In the genomic region with DNA sequence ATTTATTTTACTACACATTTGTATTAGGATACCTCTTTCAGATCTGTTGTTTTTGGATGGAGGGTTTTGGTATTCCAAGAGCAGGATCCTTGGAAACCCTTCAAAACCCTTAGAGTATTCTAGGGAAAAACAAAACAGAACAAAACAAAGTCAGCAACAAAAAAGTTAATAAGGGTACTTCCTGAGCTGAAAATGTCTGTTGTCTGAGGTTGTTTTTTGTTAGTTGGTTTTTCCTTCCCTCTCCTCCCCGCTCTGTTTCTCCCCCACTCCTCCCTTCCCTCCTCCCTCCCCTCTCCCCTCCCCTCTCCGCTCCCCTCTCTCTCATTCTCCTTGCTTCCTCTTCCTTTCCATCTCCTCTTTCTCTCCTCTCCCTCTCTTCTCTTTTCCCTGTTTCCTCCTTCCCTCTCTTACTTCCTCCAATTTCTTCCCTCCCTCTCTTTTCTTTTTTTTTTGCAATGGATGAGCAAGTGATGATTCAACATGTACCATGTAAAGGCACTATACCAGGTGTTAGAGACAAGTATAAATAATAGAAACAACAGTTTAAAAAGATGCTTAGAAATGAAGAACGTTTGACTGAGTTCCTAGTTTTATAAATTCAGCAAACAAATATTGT, we compare ENCODE assay signal across 11 cellular contexts.
"Had no signal": no experiment of that assay in that cellular context is flagged by ENCODE, and none has a peak within 500 bp of the region (broad histone marks: within the 10 kb centered on the region; RNA-seq: fewer than 3 reads in every experiment).

No MANE protein-coding gene starts in this region.

- H3K27me3 ChIP-seq: hepatocyte, neural progenitor cell, sigmoid colon, spleen had no signal

- H3K27me3 Mint-ChIP-seq: activated CD8-positive, alpha-beta T cell treated with anti-CD3 and anti-CD28 coated beads for 36 hours; activated naive CD8-positive, alpha-beta T cell treated with anti-CD3 and anti-CD28 coated beads, Interleukin-2, amount 10 ng/mL, durations not matched to agents 7 days and 5 days; brain had no signal

- H3K4me1 Mint-ChIP-seq: activated naive CD8-positive, alpha-beta T cell treated with anti-CD3 and anti-CD28 coated beads, Interleukin-2, amount 10 ng/mL, durations not matched to agents 7 days and 5 days; neural progenitor cell had no signal

- H3K36me3 ChIP-seq: neural progenitor cell, sigmoid colon, spleen had no signal

- H3K9me3 Mint-ChIP-seq: activated CD8-positive, alpha-beta T cell treated with anti-CD3 and anti-CD28 coated beads for 36 hours; activated naive CD8-positive, alpha-beta T cell treated with anti-CD3 and anti-CD28 coated beads, Interleukin-2, amount 10 ng/mL, durations not matched to agents 7 days and 5 days; T-helper 1 cell treated with Interleukin-12 subunit alpha and Interleukin-12 subunit beta and Interleukin-4 antibody, amounts not matched to agents 30 μg/mL and 1 μg/mL, for 36 hours had no signal

- DNase-seq: activated CD4-positive, alpha-beta T cell treated with anti-CD3 and anti-CD28 coated beads for 48 hours; activated CD8-positive, alpha-beta T cell treated with anti-CD3 and anti-CD28 coated beads for 36 hours; activated naive CD8-positive, alpha-beta T cell treated with anti-CD3 and anti-CD28 coated beads, Interleukin-2, amount 10 ng/mL, durations not matched to agents 7 days and 5 days; activated T-cell treated with anti-CD3 and anti-CD28 coated beads, Interleukin-2, amount 50 U/mL, for 48 hours; sigmoid colon; spleen had no signal

- H3K4me3 ChIP-seq: hepatocyte, neural progenitor cell, sigmoid colon, spleen had no signal

- H3K4me1 ChIP-seq: neural progenitor cell, sigmoid colon had no signal

- ATAC-seq: activated CD8-positive, alpha-beta T cell treated with anti-CD3 and anti-CD28 coated beads for 36 hours had no signal

- H2AFZ ChIP-seq: hepatocyte, neural progenitor cell had no signal

- H3K9ac ChIP-seq: neural progenitor cell had no signal

- H3K4me3 Mint-ChIP-seq: activated CD8-positive, alpha-beta T cell treated with anti-CD3 and anti-CD28 coated beads for 36 hours; activated naive CD8-positive, alpha-beta T cell treated with anti-CD3 and anti-CD28 coated beads, Interleukin-2, amount 10 ng/mL, durations not matched to agents 7 days and 5 days; brain; mesothelial cell of epicardium; neural progenitor cell; T-helper 1 cell treated with Interleukin-12 subunit alpha and Interleukin-12 subunit beta and Interleukin-4 antibody, amounts not matched to agents 30 μg/mL and 1 μg/mL, for 36 hours had no signal

- H3K9me3 ChIP-seq: sigmoid colon, spleen had no signal

- H3K27ac Mint-ChIP-seq: activated CD8-positive, alpha-beta T cell treated with anti-CD3 and anti-CD28 coated beads for 36 hours; activated naive CD8-positive, alpha-beta T cell treated with anti-CD3 and anti-CD28 coated beads, Interleukin-2, amount 10 ng/mL, durations not matched to agents 7 days and 5 days; brain; mesothelial cell of epicardium; neural progenitor cell; T-helper 1 cell treated with Interleukin-12 subunit alpha and Interleukin-12 subunit beta and Interleukin-4 antibody, amounts not matched to agents 30 μg/mL and 1 μg/mL, for 36 hours had no signal

- H3K4me2 ChIP-seq: hepatocyte, neural progenitor cell had no signal

- H3K27ac ChIP-seq: hepatocyte, neural progenitor cell, sigmoid colon, spleen had no signal
